ENCODE assay signal across 20 cellular contexts in the genomic region with DNA sequence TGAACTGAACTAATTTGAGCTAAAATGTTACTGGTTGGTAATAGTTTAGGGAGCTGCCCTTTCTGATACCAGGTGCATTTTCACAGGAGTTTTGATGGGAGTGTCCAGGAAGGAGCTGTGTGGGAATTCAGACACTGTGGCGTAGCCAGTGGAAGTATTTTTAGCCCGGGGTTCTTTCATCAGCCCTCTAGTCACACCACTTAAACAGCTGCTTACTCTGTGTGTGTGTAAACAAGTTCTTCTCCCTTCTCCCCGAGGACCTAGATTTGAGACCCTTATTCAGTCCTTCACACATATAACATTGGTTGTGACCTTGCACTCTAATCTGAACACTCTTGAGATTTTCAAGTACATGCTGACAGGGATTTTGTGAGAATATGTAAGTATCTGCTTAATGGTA.
DNase-seq lines count a peak whose midpoint lies in the region; ATAC-seq and TF ChIP-seq lines count a peak whose summit lies in the region.
"Had no signal": no experiment of that assay in that cellular context is flagged by ENCODE, and none has a peak within 500 bp of the region (broad histone marks: within the 10 kb centered on the region; RNA-seq: fewer than 3 reads in every experiment).

No MANE protein-coding gene starts in this region.

- no peak overlapping the region for H3K56ac ChIP-seq in mesendoderm (ENCODE audit: low read length)

- no peak overlapping the region for H2BK5ac ChIP-seq in mesendoderm (ENCODE audit: low read length)

- 58% methylated on average over 3 of the region's 3 CpGs for WGBS in mammary epithelial cell (ENCODE audit: low coverage, missing lambda C conversion rate)
- 30% methylated on average over 3 of the region's 3 CpGs for WGBS in right cardiac atrium
- WGBS in mesendoderm (ENCODE audit: extremely low coverage, insufficient coverage, low lambda C conversion rate): no CpG with 5 or more reads among the region's 3 CpGs

- H3K4me2 ChIP-seq in mammary epithelial cell (ENCODE audit: insufficient read depth, low read depth, low read length) (no peak overlapping the region), mesendoderm (ENCODE audit: low read length) (no peak overlapping the region)
- H3K4me2 ChIP-seq: A549, KMS-11 had no signal

- H3K9ac ChIP-seq in mammary epithelial cell (ENCODE audit: insufficient read depth, low read length): no peak overlapping the region
- H3K9ac ChIP-seq in SK-N-MC (ENCODE audit: insufficient read length): no peak overlapping the region
- H3K9ac ChIP-seq in mesendoderm (ENCODE audit: low read length): no peak overlapping the region
- H3K9ac ChIP-seq: KMS-11 had no signal

- H3K23ac ChIP-seq in mesendoderm (ENCODE audit: low read length): no peak overlapping the region

- peaks cover 20% of the 10 kb centered on the region for H3K4me1 Mint-ChIP-seq in MCF 10A (ENCODE audit: insufficient read depth, unreplicated experiment)
- H3K4me1 Mint-ChIP-seq: CD14-positive monocyte had no signal

- dilution Hi-C loops in mammary epithelial cell (cut with HindIII; ENCODE audit: low sequenced_read_pairs): no loop called here

- H2AFZ ChIP-seq in mammary epithelial cell (ENCODE audit: low read depth, low read length): no peak overlapping the region

- no peaks in the 10 kb centered on the region for H3K79me2 ChIP-seq in mammary epithelial cell (ENCODE audit: insufficient read depth, low read length)
- no peaks in the 10 kb centered on the region for H3K79me2 ChIP-seq in mesendoderm (ENCODE audit: control insufficient read depth, insufficient read depth, low read length)

- no peak overlapping the region for H2AK5ac ChIP-seq in mesendoderm (ENCODE audit: low read length)

- H3K27me3 Mint-ChIP-seq in MCF 10A (ENCODE audit: insufficient read depth, unreplicated experiment): no peaks in the 10 kb centered on the region

- no TSS peak for BruUV-seq in MCF 10A (replicated peaks; lab: Mats Ljungman, UMichigan)
- BruUV-seq in mammary epithelial cell (replicated peaks; lab: Mats Ljungman, UMichigan): no TSS peak

- H3K18ac ChIP-seq in mesendoderm (ENCODE audit: low read length): no peak overlapping the region

- H3K36me3 ChIP-seq in mammary epithelial cell (ENCODE audit: insufficient read depth, low read length) (no peaks in the 10 kb centered on the region), SK-N-MC (ENCODE audit: insufficient read depth, low read length) (no peaks in the 10 kb centered on the region), mesendoderm (ENCODE audit: control insufficient read depth, insufficient read depth, low read length) (no peaks in the 10 kb centered on the region)
- H3K36me3 ChIP-seq: SJSA1 had no signal

- H3K79me1 ChIP-seq in mesendoderm (ENCODE audit: low read length): no peaks in the 10 kb centered on the region

- H3K4me3 Mint-ChIP-seq in MCF 10A (ENCODE audit: unreplicated experiment): no peak overlapping the region
- H3K4me3 Mint-ChIP-seq: CD14-positive monocyte had no signal

- no peaks in the 10 kb centered on the region for H4K20me1 ChIP-seq in mammary epithelial cell (ENCODE audit: insufficient read depth, low read length)

- H3K9me3 Mint-ChIP-seq in MCF 10A (ENCODE audit: unreplicated experiment): no peaks in the 10 kb centered on the region

- H3K4me1 ChIP-seq in mammary epithelial cell (ENCODE audit: insufficient read depth, low read length) (no peaks in the 10 kb centered on the region), right cardiac atrium (ENCODE audit: control insufficient read depth, insufficient read depth, low read length) (no peaks in the 10 kb centered on the region), mesendoderm (ENCODE audit: control insufficient read depth, low read depth, low read length) (no peaks in the 10 kb centered on the region)
- H3K4me1 ChIP-seq: Caco-2, SJSA1 had no signal

- DNase-seq in MCF 10A (ENCODE audit: unreplicated experiment) (no peak), mammary epithelial cell (no peak), SK-N-MC (ENCODE audit: low read depth, low spot score) (no peak), right cardiac atrium (no peak), sciatic nerve (ENCODE audit: low spot score) (no peak), mesendoderm (no peak)
- DNase-seq: Caco-2; NCI-H2029; NCI-H345; NCI-H526 treated with DMSO at 0.1 percent for 48 hours; NK-92 treated with Interleukin-12 subunit alpha and Interleukin-12 subunit beta, amount 100 ng/mL, for 24 hours; OCI-M1; RPMI8226 had no signal

- POLR2A ChIA-PET in MCF 10A (lab: Yijun Ruan, JAX): interaction anchor here (0.7 to 1.4 kb wide), 4 partner anchors 10 to 168 kb away, joined by 3 read pairs; no protein-coding TSS in a partner anchor

- intact Hi-C loops in MCF 10A (cut with micrococcal nuclease) (no loop called here), mammary epithelial cell (cut with micrococcal nuclease) (no loop called here), right cardiac atrium (cut with DNase I) (no loop called here), sciatic nerve (cut with DNase I) (no loop called here)

- H4K5ac ChIP-seq in mesendoderm (ENCODE audit: low read length): no peak overlapping the region

- H3K4me3 ChIP-seq in mammary epithelial cell (replicated peaks in 1 of 3; ENCODE audit: insufficient read depth in 1 of 3, low read depth in 2 of 3, low read length in 3 of 3): no peak overlapping the region
- no peak overlapping the region for H3K4me3 ChIP-seq in SK-N-MC
- no peak overlapping the region for H3K4me3 ChIP-seq in right cardiac atrium (ENCODE audit: low read length)
- H3K4me3 ChIP-seq in mesendoderm (ENCODE audit: low read length): no peak overlapping the region
- H3K4me3 ChIP-seq: A549, SJSA1 had no signal

- no peak overlapping the region for H2BK15ac ChIP-seq in mesendoderm (replicated peaks; ENCODE audit: low read depth)

- H3K4ac ChIP-seq in mesendoderm (ENCODE audit: low read depth, low read length): no peak overlapping the region

- ATAC-seq in right cardiac atrium (peak; percentile 33 to 40), sciatic nerve (peak; percentile 74), GM21390 (IDR thresholded peaks at IDR 0.05; ENCODE audit: unreplicated experiment) (no peak), HG02571 (IDR thresholded peaks at IDR 0.05; ENCODE audit: unreplicated experiment) (no peak)
- ATAC-seq: HepG2 had no signal

- no peak overlapping the region for H3K27ac ChIP-seq in mammary epithelial cell (ENCODE audit: insufficient read depth, low read depth, low read length)
- H3K27ac ChIP-seq in SK-N-MC: peak overlapping the region; percentile 92; the same call in 1 of the 2 replicates
- no peak overlapping the region for H3K27ac ChIP-seq in right cardiac atrium (ENCODE audit: low read length)
- no peak overlapping the region for H3K27ac ChIP-seq in mesendoderm (ENCODE audit: low read depth, low read length)
- H3K27ac ChIP-seq: A549, KMS-11, SJSA1 had no signal

- in situ Hi-C loops in mammary epithelial cell (cut with MboI; ENCODE audit: low sequenced_read_pairs in 2 of 2): no loop called here

- no peaks in the 10 kb centered on the region for H3K36me3 Mint-ChIP-seq in MCF 10A (ENCODE audit: insufficient read depth, unreplicated experiment)
- H3K36me3 Mint-ChIP-seq: CD14-positive monocyte had no signal

- no peaks in the 10 kb centered on the region for H3K27me3 ChIP-seq in mammary epithelial cell (ENCODE audit: insufficient read depth, low read length)
- no peaks in the 10 kb centered on the region for H3K27me3 ChIP-seq in right cardiac atrium (ENCODE audit: control insufficient read depth, insufficient read depth)
- H3K27me3 ChIP-seq in mesendoderm (ENCODE audit: insufficient read depth, low read length, poor library complexity): no peaks in the 10 kb centered on the region
- H3K27me3 ChIP-seq: SJSA1 had no signal

- peak overlapping the region; percentile 50 for H3K27ac Mint-ChIP-seq in MCF 10A (ENCODE audit: low read depth, unreplicated experiment)
- H3K27ac Mint-ChIP-seq: CD14-positive monocyte had no signal

- H2BK120ac ChIP-seq in mesendoderm (ENCODE audit: low read depth, low read length): no peak overlapping the region

- TF ChIP-seq CTCF in MCF 10A (IDR thresholded peaks at IDR 0.05; ENCODE audit: unreplicated experiment) (no peak), mammary epithelial cell (conservative IDR thresholded peaks at IDR 0.05 in 1 of 2, IDR thresholded peaks at IDR 0.05 in 1 of 2; ENCODE audit: extremely low read depth in 1 of 2, insufficient read depth in 1 of 2, low read depth in 1 of 2, low read length in 2 of 2) (no peak)

- no peaks in the 10 kb centered on the region for H3K9me3 ChIP-seq in mammary epithelial cell (replicated peaks; ENCODE audit: insufficient read depth, low read length)
- no peaks in the 10 kb centered on the region for H3K9me3 ChIP-seq in SK-N-MC (ENCODE audit: low read depth, low read length)
- H3K9me3 ChIP-seq in right cardiac atrium (ENCODE audit: control insufficient read depth, low read length): no peaks in the 10 kb centered on the region
- H3K9me3 ChIP-seq: A549, Caco-2, SJSA1 had no signal

- CTCF ChIA-PET in MCF 10A (lab: Yijun Ruan, JAX) (interaction anchor here (0.7 to 1.4 kb wide), 4 partner anchors 9 to 753 kb away, joined by 3 to 5 read pairs (median 4); no protein-coding TSS in a partner anchor), mammary epithelial cell (lab: Charles Lee; ENCODE audit: low non-redundant PET) (no interaction called here)

- no peak overlapping the region for H4K8ac ChIP-seq in mesendoderm (ENCODE audit: low read depth, low read length)

Comparison
In these comparisons a context has a peak if more than half of its experiments do, and no peak if none do; other contexts are left out.
1. ATAC-seq: peak in right cardiac atrium (2 of 2) and sciatic nerve (single experiment); none in GM21390 (single experiment) and HG02571 (single experiment).